1 cellular context compared by ENCODE assay signal in genomic region chr21:45108808-45109800, GRCh38.
TF ChIP-seq lines count a peak whose summit lies in the region.

No MANE protein-coding gene starts in this region.

TF ChIP-seq in GM12878, 131 proteins besides CTCF, POLR2A, EP300 and RAD21:
- TF ChIP-seq HDAC6 (IDR thresholded peaks at IDR 0.05; ENCODE audit: unreplicated experiment) (no peak), ZBTB33 (IDR thresholded peaks at IDR 0.05) (peak; percentile 84), TCF3 (IDR thresholded peaks at IDR 0.05; ENCODE audit: borderline replicate concordance, insufficient read depth, low read depth, low read length) (peak; percentile 83; the same call in 1 of the 2 replicates), SMARCA5 (IDR thresholded peaks at IDR 0.05) (0 out of 2 replicates have a peak, but pooled peaks have one; percentile 7), SMAD5 (IDR thresholded peaks at IDR 0.05; ENCODE audit: low read depth) (no peak), BCL3 (IDR thresholded peaks at IDR 0.05; ENCODE audit: borderline replicate concordance, insufficient read depth, low read depth, low read length, poor library complexity, severe bottlenecking) (peak; percentile 99), MLLT1 (IDR thresholded peaks at IDR 0.05) (peak; percentile 87), PBX3 (IDR thresholded peaks at IDR 0.05; ENCODE audit: insufficient replicate concordance, low read depth, low read length) (peak; percentile 31), STAT3 (IDR thresholded peaks at IDR 0.05; ENCODE audit: low read depth, low read length) (no peak), RELB (IDR thresholded peaks at IDR 0.05; ENCODE audit: low read depth) (no peak), CEBPB (IDR thresholded peaks at IDR 0.05; ENCODE audit: borderline replicate concordance in 1 of 2, low read depth in 2 of 2, low read length in 2 of 2) (no peak), HDGF (IDR thresholded peaks at IDR 0.05) (peak; percentile 66; the same call in 1 of the 2 replicates), NBN (IDR thresholded peaks at IDR 0.05) (no peak), BHLHE40 (IDR thresholded peaks at IDR 0.05; ENCODE audit: borderline replicate concordance in 1 of 2, low read depth in 2 of 2, low read length in 1 of 2) (no peak)
TF ChIP-seq in GM12878: peak in this region for 7.
